ENCODE assay signal across 18 cellular contexts in the genomic region with DNA sequence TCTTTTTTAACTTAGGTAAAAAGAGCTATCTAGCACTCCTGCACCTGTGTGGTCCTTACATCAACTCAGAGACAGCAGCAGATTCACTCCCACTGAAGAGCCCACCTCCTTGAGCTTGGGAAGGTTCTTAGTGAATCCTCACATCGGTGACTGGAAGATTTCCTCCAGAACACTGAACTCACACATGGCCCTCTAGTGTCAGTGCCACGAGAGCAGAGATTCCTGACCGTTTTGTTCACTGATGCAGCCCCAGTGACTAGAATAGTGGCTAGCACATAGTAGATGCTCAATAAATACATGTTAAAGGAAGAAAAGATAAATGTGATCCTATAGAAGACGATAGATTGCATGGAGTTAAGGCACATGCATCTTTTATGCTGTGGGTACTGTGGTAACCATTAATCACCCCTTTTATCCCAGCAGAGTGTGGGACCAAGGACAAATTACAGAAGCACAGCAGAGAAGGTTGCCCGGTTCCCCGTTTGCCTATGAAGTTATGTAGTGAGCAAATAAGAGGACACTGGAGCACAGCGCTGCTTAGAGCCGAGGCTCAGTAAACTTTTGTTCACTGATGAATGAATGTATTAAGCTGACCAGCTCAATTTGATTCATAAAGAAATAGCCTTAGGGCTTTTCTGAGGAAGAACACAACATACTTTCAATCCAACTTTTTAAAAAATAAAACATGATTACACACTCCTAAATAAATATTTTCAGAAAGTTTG. TPM values are rescaled to one million over a fixed set of nuclear protein-coding genes. Genes with fewer than 3 reads are reported as not detected.
DNase-seq lines count a peak whose midpoint lies in the region; ATAC-seq and TF ChIP-seq lines count a peak whose summit lies in the region.
"Had no signal": no experiment of that assay in that cellular context is flagged by ENCODE, and none has a peak within 500 bp of the region (broad histone marks: within the 10 kb centered on the region; RNA-seq: fewer than 3 reads in every experiment).

No MANE protein-coding gene starts in this region.

- H3K36me3 Mint-ChIP-seq in neural crest cell (ENCODE audit: low read depth), result no peaks in the 10 kb centered on the region
- H3K36me3 Mint-ChIP-seq: CD8-positive, alpha-beta T cell; stimulated activated effector memory CD8-positive, alpha-beta T cell treated with anti-CD3 and anti-CD28 coated beads, Interleukin-12 subunit alpha, Interleukin-12 subunit beta, amount 100 ng/mL, for 72 hours had no signal

- TF ChIP-seq CTCF in neural crest cell (conservative IDR thresholded peaks at IDR 0.05) (no peak), uterus (IDR thresholded peaks at IDR 0.05) (peak in 1 of 4 experiments; percentile 20), suprapubic skin (IDR thresholded peaks at IDR 0.05) (no peak)

- peak overlapping the region; percentile 86 for H3K27ac Mint-ChIP-seq in neural crest cell (ENCODE audit: unreplicated experiment)
- H3K27ac Mint-ChIP-seq: CD8-positive, alpha-beta T cell; stimulated activated effector memory CD8-positive, alpha-beta T cell treated with anti-CD3 and anti-CD28 coated beads, Interleukin-12 subunit alpha, Interleukin-12 subunit beta, amount 100 ng/mL, for 72 hours had no signal

- H3K36me3 ChIP-seq in uterus (no peaks in the 10 kb centered on the region), suprapubic skin (no peaks in the 10 kb centered on the region)
- H3K36me3 ChIP-seq: prostate gland had no signal

- H3K9me3 Mint-ChIP-seq in neural crest cell, result peaks cover 2% of the 10 kb centered on the region
- H3K9me3 Mint-ChIP-seq: CD8-positive, alpha-beta T cell; stimulated activated effector memory CD8-positive, alpha-beta T cell treated with anti-CD3 and anti-CD28 coated beads, Interleukin-12 subunit alpha, Interleukin-12 subunit beta, amount 100 ng/mL, for 72 hours had no signal

- H3K27me3 Mint-ChIP-seq in neural crest cell (ENCODE audit: low read depth), result no peaks in the 10 kb centered on the region

- H3K4me3 Mint-ChIP-seq in neural crest cell, result peak overlapping the region; percentile 73
- H3K4me3 Mint-ChIP-seq: CD8-positive, alpha-beta T cell; stimulated activated effector memory CD8-positive, alpha-beta T cell treated with anti-CD3 and anti-CD28 coated beads, Interleukin-12 subunit alpha, Interleukin-12 subunit beta, amount 100 ng/mL, for 72 hours had no signal

- no peaks in the 10 kb centered on the region for H3K9me3 ChIP-seq in uterus
- H3K9me3 ChIP-seq in suprapubic skin, result no peaks in the 10 kb centered on the region
- H3K9me3 ChIP-seq: prostate gland had no signal

- 56% methylated on average over 8 of the region's 8 CpGs for WGBS in suprapubic skin

- H3K27ac ChIP-seq in angular gyrus (ENCODE audit: low read depth, low read length) (peak overlapping the region; percentile 5), uterus (peak overlapping the region; percentile 90 to 97), suprapubic skin (no peak overlapping the region)
- H3K27ac ChIP-seq: KMS-11, prostate gland had no signal

- intact Hi-C loops in uterus (cut with DNase I; ENCODE audit: low total_unique reads), result no loop called here

- ATAC-seq in GM19467 (IDR thresholded peaks at IDR 0.05; ENCODE audit: unreplicated experiment), result no peak
- ATAC-seq: CD8-positive, alpha-beta T cell; esophagus mucosa; stimulated activated effector memory CD8-positive, alpha-beta T cell treated with anti-CD3 and anti-CD28 coated beads, Interleukin-12 subunit alpha, Interleukin-12 subunit beta, amount 100 ng/mL, for 72 hours had no signal

- DNase-seq in epidermal melanocyte (ENCODE audit: insufficient read length, low spot score) (peak; percentile 63), neural crest cell (ENCODE audit: low read depth, low spot score) (no peak), uterus (no peak), suprapubic skin (ENCODE audit: low spot score in 2 of 2) (no peak)
- no peak for DNase-seq in activated T-cell treated with anti-CD3 and anti-CD28 coated beads, Interleukin-2, amount 50 U/mL, for 48 hours
- DNase-seq: CD8-positive, alpha-beta T cell; GDM1; mesendoderm; NCI-H748 treated with DMSO at 0.1 percent for 48 hours; RPMI8226; stimulated activated CD4-positive, alpha-beta T cell treated with anti-CD3 and anti-CD28 coated beads, Interleukin-4, amount 100 ng/mL, for 1 hour had no signal

- H3K4me3 ChIP-seq in uterus, result peak overlapping the region; percentile 10 to 47
- H3K4me3 ChIP-seq in suprapubic skin, result no peak overlapping the region
- H3K4me3 ChIP-seq: prostate gland had no signal

- no peak for TF ChIP-seq EP300 in suprapubic skin (IDR thresholded peaks at IDR 0.05)

- no peaks in the 10 kb centered on the region for H3K27me3 ChIP-seq in uterus
- H3K27me3 ChIP-seq in suprapubic skin, result no peaks in the 10 kb centered on the region

- peaks cover 0 to 17% of the 10 kb centered on the region in 2 donors for H3K4me1 ChIP-seq in uterus
- H3K4me1 ChIP-seq in suprapubic skin, result peaks cover 50% of the 10 kb centered on the region
- H3K4me1 ChIP-seq: prostate gland had no signal

- H3K4me1 Mint-ChIP-seq in neural crest cell, result peaks cover 68% of the 10 kb centered on the region
- H3K4me1 Mint-ChIP-seq: stimulated activated effector memory CD8-positive, alpha-beta T cell treated with anti-CD3 and anti-CD28 coated beads, Interleukin-12 subunit alpha, Interleukin-12 subunit beta, amount 100 ng/mL, for 72 hours had no signal

- TF ChIP-seq POLR2A in uterus (IDR thresholded peaks at IDR 0.05) (no peak), suprapubic skin (IDR thresholded peaks at IDR 0.05) (no peak)

RNA-seq across cellular contexts. Expression of gene GASK1B, which starts 8.7 kb away (rescaled TPM):
- total RNA-seq in neural crest cell, result 8.7 and 8.8 TPM in 2 replicates
- 100 to 1,000 TPM in 1 of 4 donors, 10 to 100 TPM in 3; 54.7 to 135 (median 62.7) TPM for total RNA-seq in uterus
- 10 to 100 TPM in 1 of 4 donors, 1 to 10 TPM in 3; 4.6 to 12.6 (median 7.6) TPM for total RNA-seq in suprapubic skin
- total RNA-seq: CD8-positive, alpha-beta T cell; H1 had no signal

RNA-seq across cellular contexts. Expression of gene TMEM144, which starts 46.2 kb away (rescaled TPM):
- total RNA-seq in neural crest cell (1.6 and 1.8 TPM in 2 replicates), uterus (1 to 10 TPM; 3.8 to 9.7 (median 5.0) TPM), suprapubic skin (1 to 10 TPM; 3.7 to 9.3 (median 6.2) TPM)
- total RNA-seq: CD8-positive, alpha-beta T cell had no signal
